In the genomic region with DNA sequence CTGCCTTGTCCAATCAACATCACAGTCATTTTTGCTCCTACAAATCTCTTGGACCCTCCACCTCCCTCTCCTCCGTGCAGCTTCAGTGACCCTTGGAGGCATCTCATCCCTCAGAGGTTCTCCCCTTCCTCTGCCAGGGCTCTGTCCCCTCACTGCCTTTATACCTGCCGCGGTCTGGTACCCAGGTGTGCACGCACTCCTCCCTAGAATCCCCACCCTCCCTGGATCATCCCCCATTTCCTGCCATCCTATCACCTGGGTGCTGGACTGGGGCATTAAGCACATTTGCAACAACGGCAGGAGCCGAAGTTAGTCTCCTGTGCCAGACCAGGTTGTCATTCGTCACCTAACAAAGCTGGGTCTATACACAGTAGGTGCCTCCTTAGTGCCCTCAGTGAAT, we compare ENCODE assay signal across 35 cellular contexts. TPM values are rescaled to one million over a fixed set of nuclear protein-coding genes. Genes with fewer than 3 reads are reported as not detected.
"Had no signal": no experiment of that assay in that cellular context is flagged by ENCODE, and none has a peak within 500 bp of the region (broad histone marks: within the 10 kb centered on the region; RNA-seq: fewer than 3 reads in every experiment).

No MANE protein-coding gene starts in this region.

- H3K27me3 ChIP-seq: brain microvascular endothelial cell had no signal

- DNase-seq: activated CD4-positive, alpha-beta memory T cell treated with anti-CD3 and anti-CD28 coated beads, Interleukin-2, amount 10 ng/mL, durations not matched to agents 7 days and 5 days; activated CD4-positive, alpha-beta T cell treated with anti-CD3 and anti-CD28 coated beads for 1 hour; activated CD4-positive, alpha-beta T cell treated with anti-CD3 and anti-CD28 coated beads for 4 hours; activated CD4-positive, alpha-beta T cell treated with anti-CD3 and anti-CD28 coated beads, Interleukin-2, amount 10 ng/mL, durations not matched to agents 7 days and 5 days; activated CD4-positive, alpha-beta T cell treated with anti-CD3 and anti-CD28 coated beads, Interleukin-2, amount 50 U/mL, for 4 hours; activated CD8-positive, alpha-beta memory T cell treated with anti-CD3 and anti-CD28 coated beads for 24 hours; activated CD8-positive, alpha-beta memory T cell treated with anti-CD3 and anti-CD28 coated beads, Interleukin-2, amount 50 U/mL, for 48 hours; activated naive CD4-positive, alpha-beta T cell treated with anti-CD3 and anti-CD28 coated beads for 36 hours; activated naive CD8-positive, alpha-beta T cell treated with anti-CD3 and anti-CD28 coated beads, Interleukin-2, amount 10 ng/mL, durations not matched to agents 7 days and 5 days; activated T-cell treated with anti-CD3 and anti-CD28 coated beads for 4 hours; activated T-cell treated with anti-CD3 and anti-CD28 coated beads, Interleukin-2, amount 50 U/mL, for 24 hours; activated T-cell treated with anti-CD3 and anti-CD28 coated beads, Interleukin-2, amount 50 U/mL, for 72 hours; anterior cingulate cortex; brain microvascular endothelial cell; caudate nucleus; cortex of kidney; dermis blood vessel endothelial cell; effector CD4-positive, alpha-beta T cell; effector memory CD8-positive, alpha-beta T cell; esophagus squamous epithelium; foreskin melanocyte had no signal

- FAIRE-seq: astrocyte, colon, endothelial cell of umbilical vein had no signal

- H3K36me3 ChIP-seq: brain microvascular endothelial cell, esophagus squamous epithelium, gastroesophageal sphincter had no signal

- H3K27ac ChIP-seq: brain microvascular endothelial cell, epithelial cell of prostate, esophagus squamous epithelium, gastroesophageal sphincter had no signal

- H3K27me3 Mint-ChIP-seq: activated CD4-positive, alpha-beta memory T cell treated with anti-CD3 and anti-CD28 coated beads, Interleukin-2, amount 10 ng/mL, durations not matched to agents 7 days and 5 days; activated CD4-positive, alpha-beta T cell treated with anti-CD3 and anti-CD28 coated beads, Interleukin-2, amount 10 ng/mL, durations not matched to agents 7 days and 5 days; activated naive CD8-positive, alpha-beta T cell treated with anti-CD3 and anti-CD28 coated beads, Interleukin-2, amount 10 ng/mL, durations not matched to agents 7 days and 5 days had no signal

- H3K4me1 Mint-ChIP-seq: activated CD4-positive, alpha-beta memory T cell treated with anti-CD3 and anti-CD28 coated beads, Interleukin-2, amount 10 ng/mL, durations not matched to agents 7 days and 5 days; activated CD4-positive, alpha-beta T cell treated with anti-CD3 and anti-CD28 coated beads, Interleukin-2, amount 10 ng/mL, durations not matched to agents 7 days and 5 days; activated naive CD4-positive, alpha-beta T cell treated with anti-CD3 and anti-CD28 coated beads, Interleukin-2, amount 50 U/mL, for 24 hours; activated naive CD8-positive, alpha-beta T cell treated with anti-CD3 and anti-CD28 coated beads, Interleukin-2, amount 10 ng/mL, durations not matched to agents 7 days and 5 days; WTC11 had no signal

- H3K4me3 ChIP-seq: esophagus squamous epithelium, gastroesophageal sphincter had no signal

- H3K27ac Mint-ChIP-seq: activated CD4-positive, alpha-beta memory T cell treated with anti-CD3 and anti-CD28 coated beads, Interleukin-2, amount 10 ng/mL, durations not matched to agents 7 days and 5 days; activated CD4-positive, alpha-beta T cell treated with anti-CD3 and anti-CD28 coated beads, Interleukin-2, amount 10 ng/mL, durations not matched to agents 7 days and 5 days; activated naive CD4-positive, alpha-beta T cell treated with anti-CD3 and anti-CD28 coated beads for 36 hours; activated naive CD4-positive, alpha-beta T cell treated with anti-CD3 and anti-CD28 coated beads, Interleukin-2, amount 50 U/mL, for 24 hours; activated naive CD8-positive, alpha-beta T cell treated with anti-CD3 and anti-CD28 coated beads, Interleukin-2, amount 10 ng/mL, durations not matched to agents 7 days and 5 days; activated T-cell treated with anti-CD3 and anti-CD28 coated beads, Interleukin-2, amount 50 U/mL, for 24 hours; activated T-cell treated with anti-CD3 and anti-CD28 coated beads, Interleukin-2, amount 50 U/mL, for 72 hours; effector memory CD8-positive, alpha-beta T cell; WTC11 had no signal

- H3K9me3 ChIP-seq: esophagus squamous epithelium, gastroesophageal sphincter had no signal

- H3K4me3 Mint-ChIP-seq: activated CD4-positive, alpha-beta memory T cell treated with anti-CD3 and anti-CD28 coated beads, Interleukin-2, amount 10 ng/mL, durations not matched to agents 7 days and 5 days; activated CD4-positive, alpha-beta T cell treated with anti-CD3 and anti-CD28 coated beads, Interleukin-2, amount 10 ng/mL, durations not matched to agents 7 days and 5 days; activated naive CD4-positive, alpha-beta T cell treated with anti-CD3 and anti-CD28 coated beads for 36 hours; activated naive CD4-positive, alpha-beta T cell treated with anti-CD3 and anti-CD28 coated beads, Interleukin-2, amount 50 U/mL, for 24 hours; activated naive CD8-positive, alpha-beta T cell treated with anti-CD3 and anti-CD28 coated beads, Interleukin-2, amount 10 ng/mL, durations not matched to agents 7 days and 5 days; activated T-cell treated with anti-CD3 and anti-CD28 coated beads, Interleukin-2, amount 50 U/mL, for 24 hours; activated T-cell treated with anti-CD3 and anti-CD28 coated beads, Interleukin-2, amount 50 U/mL, for 72 hours; effector memory CD8-positive, alpha-beta T cell; WTC11 had no signal

- H3K36me3 Mint-ChIP-seq: activated naive CD8-positive, alpha-beta T cell treated with anti-CD3 and anti-CD28 coated beads, Interleukin-2, amount 10 ng/mL, durations not matched to agents 7 days and 5 days had no signal

- H3K4me1 ChIP-seq: gastroesophageal sphincter had no signal

- ATAC-seq: activated T-cell treated with anti-CD3 and anti-CD28 coated beads, Interleukin-2, amount 50 U/mL, for 72 hours; effector memory CD8-positive, alpha-beta T cell; gastroesophageal sphincter; SK-N-SH treated with all-trans-retinoic acid at 6 μM for 48 hours; WTC11 had no signal

RNA-seq across cellular contexts. Expression of a gene that starts 10.1 kb away (rescaled TPM):
- total RNA-seq: activated CD4-positive, alpha-beta memory T cell treated with anti-CD3 and anti-CD28 coated beads, Interleukin-2, amount 10 ng/mL, durations not matched to agents 7 days and 5 days; activated CD4-positive, alpha-beta T cell treated with anti-CD3 and anti-CD28 coated beads, Interleukin-2, amount 10 ng/mL, durations not matched to agents 7 days and 5 days; activated naive CD4-positive, alpha-beta T cell treated with anti-CD3 and anti-CD28 coated beads for 36 hours; activated naive CD8-positive, alpha-beta T cell treated with anti-CD3 and anti-CD28 coated beads, Interleukin-2, amount 10 ng/mL, durations not matched to agents 7 days and 5 days; activated T-cell treated with anti-CD3 and anti-CD28 coated beads, Interleukin-2, amount 50 U/mL, for 72 hours; bronchial epithelial cell; chondrocyte; dermis blood vessel endothelial cell; endothelial cell of umbilical vein; fibroblast of lung; fibroblast of villous mesenchyme; glomerular endothelial cell; T-helper 1 cell treated with Interleukin-12 subunit alpha and Interleukin-12 subunit beta and Interleukin-4 antibody, amounts not matched to agents 30 ng/mL and 1 ng/mL, for 36 hours had no signal
- polyA plus RNA-seq: endothelial cell of umbilical vein, fibroblast of lung had no signal

RNA-seq across cellular contexts. Expression of a gene that starts 59.3 kb away (rescaled TPM):
- total RNA-seq: bronchial epithelial cell had no signal
- polyA plus RNA-seq: fibroblast of lung had no signal
